Comparison of ENCODE assay signal across 8 cellular contexts in the genomic region with DNA sequence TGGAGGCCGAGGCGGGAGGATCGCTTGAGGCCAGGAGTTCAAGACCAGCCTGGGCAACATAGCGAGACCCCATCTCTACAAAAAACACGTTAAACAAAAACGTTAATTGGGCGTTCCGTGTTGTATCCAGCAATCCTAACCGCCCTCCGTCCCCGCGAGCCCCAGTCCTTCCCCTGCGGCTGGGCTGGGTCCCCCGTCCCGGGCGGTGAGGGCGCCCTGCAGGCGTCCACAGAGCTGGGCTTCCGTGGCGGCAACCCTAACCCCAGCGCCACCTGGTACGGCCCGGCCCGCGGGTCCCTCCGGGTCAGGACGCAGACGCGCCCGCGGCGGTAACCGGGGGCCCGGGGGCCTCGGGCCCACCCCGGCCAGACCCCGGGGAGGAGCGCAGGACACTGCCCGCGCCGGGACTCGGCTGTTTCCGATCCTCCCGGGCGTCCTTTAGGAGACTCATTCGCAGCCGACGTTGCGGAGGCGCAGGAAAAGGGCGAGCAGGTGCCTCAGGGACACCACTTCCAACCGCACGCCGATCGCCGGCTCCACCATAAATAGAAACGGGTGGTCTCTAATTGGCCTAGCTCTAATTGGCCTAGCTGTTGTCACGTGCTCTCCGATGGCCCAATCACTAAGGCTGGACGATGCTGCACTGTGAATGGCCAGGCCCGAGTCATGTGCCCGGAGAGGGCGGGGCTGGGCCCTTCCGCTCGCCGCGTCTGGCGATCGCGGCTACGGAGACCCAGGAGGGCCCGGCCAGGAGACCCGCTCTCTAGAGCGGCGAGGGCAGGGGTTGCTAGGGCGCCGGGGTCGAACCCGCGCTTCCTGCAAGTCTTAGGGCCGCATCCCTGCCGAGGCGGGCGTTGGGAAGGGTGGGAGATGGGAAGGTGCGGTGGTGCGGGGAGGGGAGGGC. TPM values are rescaled to one million over a fixed set of nuclear protein-coding genes. Genes with fewer than 3 reads are reported as not detected.
A peak's percentile ranks its signal among the peaks of the same experiment; 100 is the strongest.
DNase-seq lines count a peak whose midpoint lies in the region; ATAC-seq lines count a peak whose summit lies in the region.

No MANE protein-coding gene starts in this region.

- peak overlapping the region; percentile 84 for H3K27ac Mint-ChIP-seq in activated CD8-positive, alpha-beta memory T cell treated with anti-CD3 and anti-CD28 coated beads, Interleukin-2, amount 10 ng/mL, durations not matched to agents 7 days and 5 days

- peak; percentile 87 for ATAC-seq in GM21367 (IDR thresholded peaks at IDR 0.05; ENCODE audit: unreplicated experiment)
- ATAC-seq in activated CD8-positive, alpha-beta memory T cell treated with anti-CD3 and anti-CD28 coated beads, Interleukin-2, amount 10 ng/mL, durations not matched to agents 7 days and 5 days: peak; percentile 95

- H3K36me3 Mint-ChIP-seq in activated CD8-positive, alpha-beta memory T cell treated with anti-CD3 and anti-CD28 coated beads, Interleukin-2, amount 10 ng/mL, durations not matched to agents 7 days and 5 days: peaks cover 2% of the 10 kb centered on the region

- peaks cover 44% of the 10 kb centered on the region for H3K4me1 Mint-ChIP-seq in activated CD8-positive, alpha-beta memory T cell treated with anti-CD3 and anti-CD28 coated beads, Interleukin-2, amount 10 ng/mL, durations not matched to agents 7 days and 5 days

- peak overlapping the region; percentile 86 for H3K9ac ChIP-seq in endocrine pancreas (ENCODE audit: control insufficient read depth, insufficient read depth, low read length)
- peak overlapping the region; percentile 88 for H3K9ac ChIP-seq in mesenchymal stem cell (ENCODE audit: low read length)

- H3K4me3 ChIP-seq in endocrine pancreas (ENCODE audit: control insufficient read depth, insufficient read depth, low read length) (no peak overlapping the region), mesenchymal stem cell (ENCODE audit: insufficient read depth in 1 of 2, low read depth in 1 of 2, low read length in 2 of 2) (peak overlapping the region; percentile 84 to 92)

- DNase-seq in COR-L47 (lab: John Stamatoyannopoulos, UW) (peak; percentile 99), HT1080 (ENCODE audit: low read depth) (peak; percentile 97), NOMO-1 (lab: John Stamatoyannopoulos, UW; ENCODE audit: unreplicated experiment in 2 of 2) (peak; percentile 98 to 99), mesenchymal stem cell (peak; percentile 99)
- DNase-seq in activated CD8-positive, alpha-beta memory T cell treated with anti-CD3 and anti-CD28 coated beads, Interleukin-2, amount 10 ng/mL, durations not matched to agents 7 days and 5 days: peak; percentile 98
- peak; percentile 82 for DNase-seq in stimulated activated CD8-positive, alpha-beta memory T cell treated with anti-CD3 and anti-CD28 coated beads, Interleukin-12 subunit alpha, Interleukin-12 subunit beta, amount 100 ng/mL, for 24 hours (ENCODE audit: extremely low read depth)

- H2BK5ac ChIP-seq in mesenchymal stem cell (ENCODE audit: low read depth, low read length, poor library complexity, severe bottlenecking): peak overlapping the region; percentile 97

- no peaks in the 10 kb centered on the region for H3K27me3 Mint-ChIP-seq in activated CD8-positive, alpha-beta memory T cell treated with anti-CD3 and anti-CD28 coated beads, Interleukin-2, amount 10 ng/mL, durations not matched to agents 7 days and 5 days

- no peak overlapping the region for H2AK5ac ChIP-seq in mesenchymal stem cell (ENCODE audit: low read length, severe bottlenecking)

- H3K27ac ChIP-seq in mesenchymal stem cell (ENCODE audit: low read length, poor library complexity, severe bottlenecking): peak overlapping the region; percentile 77

- peak overlapping the region; percentile 97 for H4K91ac ChIP-seq in mesenchymal stem cell (ENCODE audit: low read length)

- H3K36me3 ChIP-seq in endocrine pancreas (ENCODE audit: control insufficient read depth, insufficient read depth, low read length): no peaks in the 10 kb centered on the region
- H3K36me3 ChIP-seq in mesenchymal stem cell (ENCODE audit: control insufficient read depth in 1 of 2, insufficient read depth in 2 of 2, low read depth in 1 of 2, low read length in 2 of 2): no peaks in the 10 kb centered on the region

- H3K27me3 ChIP-seq in endocrine pancreas (ENCODE audit: control insufficient read depth, insufficient read depth, low read length) (no peaks in the 10 kb centered on the region), mesenchymal stem cell (ENCODE audit: control insufficient read depth in 1 of 2, insufficient read depth in 1 of 2, low read length in 2 of 2) (no peaks in the 10 kb centered on the region)

- CTCF ChIA-PET in activated CD8-positive, alpha-beta memory T cell treated with anti-CD3 and anti-CD28 coated beads, Interleukin-2, amount 10 ng/mL, durations not matched to agents 7 days and 5 days (lab: Charles Lee): interaction anchor here (0.7 to 2.2 kb wide), 8 partner anchors 9 to 63 kb away, joined by 3 to 14 read pairs (median 4); a partner anchor contains a TSS

- peak overlapping the region in 1 of 2 experiments; percentile 96 for H3K14ac ChIP-seq in mesenchymal stem cell (ENCODE audit: low read length in 2 of 2)

- peak overlapping the region; percentile 95 to 98 for H3K18ac ChIP-seq in mesenchymal stem cell (ENCODE audit: low read depth in 1 of 2, low read length in 2 of 2)

- H2BK120ac ChIP-seq in mesenchymal stem cell (ENCODE audit: low read depth, low read length): peak overlapping the region; percentile 97

- H2BK12ac ChIP-seq in mesenchymal stem cell (ENCODE audit: low read length in 2 of 2): peak overlapping the region; percentile 22 to 47

- H3K9me3 ChIP-seq in endocrine pancreas (ENCODE audit: control insufficient read depth, low read length): no peaks in the 10 kb centered on the region
- H3K9me3 ChIP-seq in mesenchymal stem cell (ENCODE audit: control insufficient read depth, low read length): no peaks in the 10 kb centered on the region

- H3K79me1 ChIP-seq in mesenchymal stem cell (replicated peaks; ENCODE audit: low read length, poor library complexity, severe bottlenecking): peaks cover 6% of the 10 kb centered on the region

- H3K4me2 ChIP-seq in mesenchymal stem cell (ENCODE audit: low read length, poor library complexity, severe bottlenecking): peak overlapping the region; percentile 94

- H3K4me1 ChIP-seq in endocrine pancreas (ENCODE audit: control insufficient read depth, insufficient read depth, low read length) (peaks cover 4% of the 10 kb centered on the region), mesenchymal stem cell (ENCODE audit: control insufficient read depth, insufficient read depth, low read depth, low read length) (peaks cover 26% of the 10 kb centered on the region)

- H3K4ac ChIP-seq in mesenchymal stem cell (ENCODE audit: low read depth in 1 of 2, low read length in 2 of 2): peak overlapping the region; percentile 86 to 95

- peak overlapping the region; percentile 75 for H3K4me3 Mint-ChIP-seq in activated CD8-positive, alpha-beta memory T cell treated with anti-CD3 and anti-CD28 coated beads, Interleukin-2, amount 10 ng/mL, durations not matched to agents 7 days and 5 days

- H3K9me3 Mint-ChIP-seq in activated CD8-positive, alpha-beta memory T cell treated with anti-CD3 and anti-CD28 coated beads, Interleukin-2, amount 10 ng/mL, durations not matched to agents 7 days and 5 days (ENCODE audit: low read depth): no peaks in the 10 kb centered on the region

- H3K23ac ChIP-seq in mesenchymal stem cell (ENCODE audit: low read length in 2 of 2): peak overlapping the region in 1 of 2 experiments; percentile 57

- H4K8ac ChIP-seq in mesenchymal stem cell (ENCODE audit: low read length): peak overlapping the region; percentile 99

- H2BK15ac ChIP-seq in mesenchymal stem cell (ENCODE audit: low read depth, poor library complexity, severe bottlenecking): peak overlapping the region; percentile 100

- WGBS in mesenchymal stem cell: 4% methylated on average over 81 of the region's 86 CpGs

- H2AFZ ChIP-seq in mesenchymal stem cell (ENCODE audit: low read depth, low read length): peak overlapping the region; percentile 62

RNA-seq across cellular contexts. Expression of a gene that starts 19.0 kb away (rescaled TPM):
- total RNA-seq in HT1080 (2014; rRNA removed; shearing (Covaris generic)): 34.0 and 58.5 TPM in 2 replicates
- polyA plus RNA-seq in HT1080 (2015; cell fraction: cytosol; rRNA removed): 121 and 123 TPM in 2 replicates
- 270 and 287 TPM in 2 replicates for polyA plus RNA-seq in HT1080 (2015; cell fraction: nucleus; rRNA removed)
- 100 to 1,000 TPM; 120 to 139 TPM for total RNA-seq in activated CD8-positive, alpha-beta memory T cell treated with anti-CD3 and anti-CD28 coated beads, Interleukin-2, amount 10 ng/mL, durations not matched to agents 7 days and 5 days
- polyA plus RNA-seq in mesenchymal stem cell (2013, experiment 1 of 2): 100 TPM
- 98.8 TPM for polyA plus RNA-seq in mesenchymal stem cell (2013, experiment 2 of 2)

RNA-seq across cellular contexts. Expression of a gene that starts 24.9 kb away (rescaled TPM):
- total RNA-seq in HT1080 (2014; rRNA removed; shearing (Covaris generic)): not detected in 2 replicates
- not detected in 2 replicates for polyA plus RNA-seq in HT1080 (2015; cell fraction: cytosol; rRNA removed)
- polyA plus RNA-seq in HT1080 (2015; cell fraction: nucleus; rRNA removed): not detected in 2 replicates
- total RNA-seq in activated CD8-positive, alpha-beta memory T cell treated with anti-CD3 and anti-CD28 coated beads, Interleukin-2, amount 10 ng/mL, durations not matched to agents 7 days and 5 days: 100 to 1,000 TPM; 307 to 417 TPM
- polyA plus RNA-seq in mesenchymal stem cell (2013, experiment 1 of 2): 0.03 TPM
- polyA plus RNA-seq in mesenchymal stem cell (2013, experiment 2 of 2): 0.12 TPM

RNA-seq across cellular contexts. Expression of a gene that starts 41.1 kb away (rescaled TPM):
- total RNA-seq in HT1080 (2014; rRNA removed; shearing (Covaris generic)): 0.24 TPM in 1 of 2 replicates, not detected in the other
- polyA plus RNA-seq in HT1080 (2015; cell fraction: cytosol; rRNA removed): not detected in 2 replicates
- not detected in 2 replicates for polyA plus RNA-seq in HT1080 (2015; cell fraction: nucleus; rRNA removed)
- 1 to 10 TPM in 1 of 2 experiments, under 1 TPM in 1; 0.68 to 2.7 TPM for total RNA-seq in activated CD8-positive, alpha-beta memory T cell treated with anti-CD3 and anti-CD28 coated beads, Interleukin-2, amount 10 ng/mL, durations not matched to agents 7 days and 5 days
- 3.1 TPM for polyA plus RNA-seq in mesenchymal stem cell (2013, experiment 1 of 2)
- polyA plus RNA-seq in mesenchymal stem cell (2013, experiment 2 of 2): 3.2 TPM

Comparison
In these comparisons a context has a peak if more than half of its experiments do, and no peak if none do; other contexts are left out.
1. RNA of a gene that starts 24.9 kb away (total RNA-seq): 307 to 417 TPM in activated CD8-positive, alpha-beta memory T cell treated with anti-CD3 and anti-CD28 coated beads, Interleukin-2, amount 10 ng/mL, durations not matched to agents 7 days and 5 days; not detected in HT1080; every median in the first group is over 100 times any median in the second.
2. Peak in every context shown above with its lines, with median percentiles within 50 percentile points of each other: DNase-seq.